ENCODE assay signal across 8 cellular contexts in the genomic region with DNA sequence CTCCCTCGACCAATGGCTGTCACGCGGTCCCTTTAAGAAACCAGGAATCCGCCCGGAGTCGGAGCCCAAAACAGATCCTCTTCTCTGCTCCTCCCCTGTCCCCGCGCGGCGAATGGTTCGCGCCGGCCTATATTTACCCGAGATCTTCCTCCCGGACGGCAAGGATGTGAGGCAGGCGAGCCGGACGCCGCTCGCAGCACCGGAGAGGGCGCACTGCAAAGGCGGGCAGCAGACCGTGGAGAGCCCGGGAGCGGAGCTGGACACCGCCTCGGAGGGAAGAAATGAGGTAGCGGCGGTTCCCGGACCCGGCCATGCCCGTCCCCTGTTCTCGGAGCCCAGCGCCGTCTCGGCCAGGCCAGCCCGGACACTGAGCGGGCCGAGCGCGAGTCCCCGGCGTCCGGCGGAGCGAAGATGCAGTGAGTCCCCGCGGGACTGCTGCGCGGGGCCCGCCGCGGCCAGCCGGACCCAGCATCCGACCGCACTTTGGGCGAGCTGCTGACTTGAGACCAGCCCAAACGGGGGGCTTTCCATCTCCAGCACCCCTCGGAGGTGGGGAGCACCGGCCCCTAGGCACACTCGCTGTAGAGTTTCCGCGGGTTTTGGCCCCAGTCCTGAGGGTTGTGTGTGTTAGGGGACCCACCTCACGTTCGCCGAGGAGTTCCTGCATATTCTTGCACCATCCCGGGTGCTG. TPM values are rescaled to one million over a fixed set of nuclear protein-coding genes. Genes with fewer than 3 reads are reported as not detected.
DNase-seq lines count a peak whose midpoint lies in the region; ATAC-seq and TF ChIP-seq lines count a peak whose summit lies in the region.

A gene with protein sequence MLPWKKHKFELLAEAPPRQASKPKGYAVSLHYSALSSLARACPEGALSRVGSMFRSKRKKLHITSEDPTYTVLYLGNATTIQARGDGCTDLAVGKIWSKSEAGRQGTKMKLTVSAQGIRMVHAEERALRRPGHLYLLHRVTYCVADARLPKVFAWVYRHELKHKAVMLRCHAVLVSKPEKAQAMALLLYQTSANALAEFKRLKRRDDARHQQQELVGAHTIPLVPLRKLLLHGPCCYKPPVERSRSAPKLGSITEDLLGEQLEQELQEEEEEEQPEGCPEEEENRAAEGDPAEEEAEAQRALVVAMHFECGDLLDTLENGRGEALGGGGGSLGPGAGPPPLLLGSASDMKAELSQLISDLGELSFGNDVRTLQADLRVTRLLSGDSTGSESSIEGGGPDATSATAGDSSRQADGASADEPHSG (plus strand): TSS at position 161 of the 691 bp plus-strand sequence. CDS start 944 bp downstream, outside the sequence.

- peaks cover 48% of the 10 kb centered on the region for H3K4me1 Mint-ChIP-seq in activated T-helper 17 cell treated with anti-CD3 and anti-CD28 coated beads, Interleukin-2, amount 50 U/mL, for 72 hours
- H3K4me1 Mint-ChIP-seq in naive B cell: peaks cover 55 to 64% (median 60%) of the 10 kb centered on the region in 3 donors
- peaks cover 68% of the 10 kb centered on the region for H3K4me1 Mint-ChIP-seq in stimulated activated effector memory CD8-positive, alpha-beta T cell treated with anti-CD3 and anti-CD28 coated beads, Interleukin-12 subunit alpha, Interleukin-12 subunit beta, amount 100 ng/mL, for 72 hours

- H2AFZ ChIP-seq in fibroblast of lung (ENCODE audit: low read length): peak within 1 kb of the TSS; percentile 24

- H3K4me1 ChIP-seq in BLaER1: peaks cover 69% of the 10 kb centered on the region
- peaks cover 11% of the 10 kb centered on the region for H3K4me1 ChIP-seq in fibroblast of lung (ENCODE audit: control insufficient read depth, extremely low read depth, insufficient read depth, low read length)

- H3K27me3 Mint-ChIP-seq in activated T-helper 17 cell treated with anti-CD3 and anti-CD28 coated beads, Interleukin-2, amount 50 U/mL, for 72 hours: peaks cover 8% of the 10 kb centered on the region
- peaks cover 0 to 5% (median 0%) of the 10 kb centered on the region in 3 donors for H3K27me3 Mint-ChIP-seq in naive B cell

- H3K27ac ChIP-seq in BLaER1: peak within 1 kb of the TSS; percentile 87
- H3K27ac ChIP-seq in fibroblast of lung (ENCODE audit: insufficient read depth, low read length): peak within 1 kb of the TSS; percentile 38

- H3K4me3 ChIP-seq in BLaER1: peak within 1 kb of the TSS; percentile 94
- H3K4me3 ChIP-seq in fibroblast of lung (replicated peaks in 1 of 4; ENCODE audit: control extremely low read depth in 1 of 4, insufficient read depth in 1 of 4, low read depth in 3 of 4, low read length in 4 of 4): peak within 1 kb of the TSS; percentile 59 to 90 (median 77)

- H3K27ac Mint-ChIP-seq in activated T-helper 17 cell treated with anti-CD3 and anti-CD28 coated beads, Interleukin-2, amount 50 U/mL, for 72 hours: peak within 1 kb of the TSS; percentile 82
- peak within 1 kb of the TSS; percentile 91 to 100 (median 96) for H3K27ac Mint-ChIP-seq in naive B cell
- H3K27ac Mint-ChIP-seq in stimulated activated effector memory CD8-positive, alpha-beta T cell treated with anti-CD3 and anti-CD28 coated beads, Interleukin-12 subunit alpha, Interleukin-12 subunit beta, amount 100 ng/mL, for 72 hours: peak within 1 kb of the TSS; percentile 93

- H4K20me1 ChIP-seq in BLaER1: peaks cover 19% of the 10 kb centered on the region
- H4K20me1 ChIP-seq in fibroblast of lung (ENCODE audit: control insufficient read depth, extremely low read depth, insufficient read depth, low read length): no peaks in the 10 kb centered on the region

- H3K9ac ChIP-seq in BLaER1 (peak within 1 kb of the TSS; percentile 89), fibroblast of lung (ENCODE audit: insufficient read depth, low read length) (peak within 1 kb of the TSS; percentile 73)

- peaks cover 42% of the 10 kb centered on the region for H3K36me3 Mint-ChIP-seq in activated T-helper 17 cell treated with anti-CD3 and anti-CD28 coated beads, Interleukin-2, amount 50 U/mL, for 72 hours (ENCODE audit: low read depth)
- H3K36me3 Mint-ChIP-seq in naive B cell: peaks cover 0 to 7% of the 10 kb centered on the region in 2 donors
- H3K36me3 Mint-ChIP-seq in stimulated activated effector memory CD8-positive, alpha-beta T cell treated with anti-CD3 and anti-CD28 coated beads, Interleukin-12 subunit alpha, Interleukin-12 subunit beta, amount 100 ng/mL, for 72 hours: peaks cover 34% of the 10 kb centered on the region

- ATAC-seq in GM19372 (IDR thresholded peaks at IDR 0.05; ENCODE audit: low read depth, unreplicated experiment) (peak; percentile 43), naive B cell (ENCODE audit: low read depth in 2 of 2) (peak; percentile 40 to 57)
- ATAC-seq in activated T-helper 17 cell treated with anti-CD3 and anti-CD28 coated beads, Interleukin-2, amount 50 U/mL, for 72 hours (replicated peaks): peak; percentile 69
- ATAC-seq in stimulated activated effector memory CD8-positive, alpha-beta T cell treated with anti-CD3 and anti-CD28 coated beads, Interleukin-12 subunit alpha, Interleukin-12 subunit beta, amount 100 ng/mL, for 72 hours: peak; percentile 73

- H3K79me2 ChIP-seq in fibroblast of lung (ENCODE audit: control insufficient read depth, insufficient read depth, low read length): peaks cover 7% of the 10 kb centered on the region

- in situ Hi-C loops in KBM-7 (cut with MboI; ENCODE audit: low pct_unique_long_range_greater_than_20kb, low sequenced_read_pairs): loop anchor here (10.0 to 25.0 kb wide), 3 partner anchors 426 to 851 kb away; a partner anchor contains a TSS

- no peaks in the 10 kb centered on the region for H3K9me3 Mint-ChIP-seq in activated T-helper 17 cell treated with anti-CD3 and anti-CD28 coated beads, Interleukin-2, amount 50 U/mL, for 72 hours
- H3K9me3 Mint-ChIP-seq in naive B cell: no peaks in the 10 kb centered on the region
- H3K9me3 Mint-ChIP-seq in stimulated activated effector memory CD8-positive, alpha-beta T cell treated with anti-CD3 and anti-CD28 coated beads, Interleukin-12 subunit alpha, Interleukin-12 subunit beta, amount 100 ng/mL, for 72 hours: no peaks in the 10 kb centered on the region

- peak; percentile 5 to 19 for TF ChIP-seq CTCF in fibroblast of lung (conservative IDR thresholded peaks at IDR 0.05 in 1 of 2, IDR thresholded peaks at IDR 0.05 in 1 of 2; ENCODE audit: low read depth in 1 of 2, low read length in 2 of 2)

- H3K27me3 ChIP-seq in BLaER1 (no peaks in the 10 kb centered on the region), fibroblast of lung (ENCODE audit: control insufficient read depth, insufficient read depth, low read length) (no peaks in the 10 kb centered on the region)

- peak; percentile 96 for DNase-seq in KBM-7
- peak; percentile 96 for DNase-seq in RPMI7951 (ENCODE audit: low read depth)
- DNase-seq in fibroblast of lung (ENCODE audit: low read depth in 2 of 2): peak; percentile 96 to 97
- peak; percentile 77 for DNase-seq in naive B cell
- DNase-seq in stimulated activated effector memory CD8-positive, alpha-beta T cell treated with anti-CD3 and anti-CD28 coated beads, Interleukin-12 subunit alpha, Interleukin-12 subunit beta, amount 100 ng/mL, for 72 hours (ENCODE audit: low spot score in 2 of 2): peak; percentile 77 to 93

- H3K36me3 ChIP-seq in BLaER1 (no peaks in the 10 kb centered on the region), fibroblast of lung (ENCODE audit: control insufficient read depth, insufficient read depth, low read length) (no peaks in the 10 kb centered on the region)

- H3K9me3 ChIP-seq in BLaER1 (no peaks in the 10 kb centered on the region), fibroblast of lung (ENCODE audit: control insufficient read depth, insufficient read depth, low read depth, low read length) (no peaks in the 10 kb centered on the region)

- H3K4me3 Mint-ChIP-seq in activated T-helper 17 cell treated with anti-CD3 and anti-CD28 coated beads, Interleukin-2, amount 50 U/mL, for 72 hours: peak within 1 kb of the TSS; percentile 94
- peak within 1 kb of the TSS; percentile 93 to 100 (median 98) for H3K4me3 Mint-ChIP-seq in naive B cell
- H3K4me3 Mint-ChIP-seq in stimulated activated effector memory CD8-positive, alpha-beta T cell treated with anti-CD3 and anti-CD28 coated beads, Interleukin-12 subunit alpha, Interleukin-12 subunit beta, amount 100 ng/mL, for 72 hours: peak within 1 kb of the TSS; percentile 92

- peak within 1 kb of the TSS; percentile 100 for H3K4me2 ChIP-seq in BLaER1
- H3K4me2 ChIP-seq in fibroblast of lung (ENCODE audit: extremely low read depth, insufficient read depth, low read length): peak within 1 kb of the TSS; percentile 93

RNA-seq across cellular contexts. Expression of the gene that starts here (rescaled TPM):
- total RNA-seq in RPMI7951 (2014; rRNA removed; shearing (Covaris generic)): 1.8 and 3.5 TPM in 2 replicates
- 10 to 100 TPM in 1 of 2 donors, 1 to 10 TPM in 1; 7.1 to 32.6 TPM for total RNA-seq in activated T-helper 17 cell treated with anti-CD3 and anti-CD28 coated beads, Interleukin-2, amount 50 U/mL, for 72 hours
- total RNA-seq in fibroblast of lung: 7.2 and 8.8 TPM in 2 replicates
- 3.2 and 6.7 TPM in 2 replicates for polyA plus RNA-seq in fibroblast of lung
- polyA plus RNA-seq in fibroblast of lung (2012): 5.0 and 11.2 TPM in 2 replicates
- polyA minus RNA-seq in fibroblast of lung (ENCODE audit: low replicate concordance): 0.51 and 1.6 TPM in 2 replicates
- polyA plus RNA-seq in naive B cell (ENCODE audit: low read depth in 6 of 6): 10 to 100 TPM; 15.4 to 69.3 (median 35.4) TPM

Comparison
In these comparisons a context has a peak if more than half of its experiments do, and no peak if none do; other contexts are left out.
1. Peak in every context shown above with its lines: DNase-seq, ATAC-seq, H3K4me3 ChIP-seq and H3K27ac ChIP-seq.